ENCODE assay signal across 8 cellular contexts in genomic region chr5:151164687-151165392, GRCh38. TPM values are rescaled to one million over a fixed set of nuclear protein-coding genes. Genes with fewer than 3 reads are reported as not detected.
A peak's percentile ranks its signal among the peaks of the same experiment; 100 is the strongest.
DNase-seq lines count a peak whose midpoint lies in the region; TF ChIP-seq lines count a peak whose summit lies in the region.

No MANE protein-coding gene starts in this region.

- no peak overlapping the region for H3K9ac ChIP-seq in GM23248

- no peak overlapping the region for H3K4me3 ChIP-seq in GM23248

- H3K4me1 Mint-ChIP-seq in progenitor cell of endocrine pancreas (ENCODE audit: low read depth) = peaks cover 7% of the 10 kb centered on the region

- TF ChIP-seq CTCF in LNCAP (IDR thresholded peaks at IDR 0.05) (peak; percentile 89), progenitor cell of endocrine pancreas (IDR thresholded peaks at IDR 0.05; ENCODE audit: unreplicated experiment) (peak; percentile 95)

- peak overlapping the region; percentile 31 for H3K27ac Mint-ChIP-seq in progenitor cell of endocrine pancreas

- H4K20me1 ChIP-seq in GM23248 (ENCODE audit: insufficient read depth) = no peaks in the 10 kb centered on the region

- 19 to 25% methylated on average over 8 of the region's 8 CpGs for WGBS in GM23248 (ENCODE audit: low coverage in 1 of 2, low lambda C conversion rate in 2 of 2, missing lambda C conversion rate in 2 of 2), 2 experiments

- H3K36me3 Mint-ChIP-seq in progenitor cell of endocrine pancreas (ENCODE audit: insufficient read depth) = no peaks in the 10 kb centered on the region

- no peaks in the 10 kb centered on the region for H3K27me3 ChIP-seq in GM23248 (replicated peaks; ENCODE audit: insufficient read depth)

- no peaks in the 10 kb centered on the region for H3K4me1 ChIP-seq in GM23248 (ENCODE audit: insufficient read depth)

- H3K79me2 ChIP-seq in GM23248 (ENCODE audit: insufficient read depth) = no peaks in the 10 kb centered on the region

- H3K4me3 Mint-ChIP-seq in progenitor cell of endocrine pancreas (ENCODE audit: low read depth) = no peak overlapping the region

- H3K27ac ChIP-seq in GM23248 = no peak overlapping the region

- no peaks in the 10 kb centered on the region for H3K9me3 ChIP-seq in GM23248 (ENCODE audit: low read depth)

- H3K9me3 Mint-ChIP-seq in progenitor cell of endocrine pancreas (ENCODE audit: low read depth) = no peaks in the 10 kb centered on the region

- in situ Hi-C loops in GM23248 (cut with MboI) = no loop called here

- H3F3A ChIP-seq in GM23248 (ENCODE audit: insufficient read depth) = no peaks in the 10 kb centered on the region

- no peak overlapping the region for H2AFZ ChIP-seq in GM23248

- H3K4me2 ChIP-seq in GM23248 (ENCODE audit: unreplicated experiment) = no peak overlapping the region

- no peaks in the 10 kb centered on the region for H3K27me3 Mint-ChIP-seq in progenitor cell of endocrine pancreas

- DNase-seq in GDM1 (lab: John Stamatoyannopoulos, UW) = peak; percentile 58
- peak; percentile 78 for DNase-seq in GM23248
- DNase-seq in SK-N-DZ (ENCODE audit: low spot score) = peak; percentile 76
- peak; percentile 80 for DNase-seq in activated naive CD4-positive, alpha-beta T cell treated with anti-CD3 and anti-CD28 coated beads, Interleukin-2, amount 50 U/mL, for 16 hours
- peak; percentile 39 to 92 (median 81) for DNase-seq in head of caudate nucleus
- peak; percentile 67 for DNase-seq in progenitor cell of endocrine pancreas (ENCODE audit: low spot score, unreplicated experiment)
- DNase-seq in DMS153 treated with DMSO at 0.1 percent for 48 hours (lab: John Stamatoyannopoulos, UW; ENCODE audit: unreplicated experiment) = no peak

- intact Hi-C loops in head of caudate nucleus (cut with DNase I) = loop anchor here (5.0 kb wide), 1 partner anchor 38 kb away; no protein-coding TSS in a partner anchor

- no peaks in the 10 kb centered on the region for H3K36me3 ChIP-seq in GM23248 (ENCODE audit: low read depth)

- H3K9me2 ChIP-seq in GM23248 (ENCODE audit: insufficient read depth) = no peaks in the 10 kb centered on the region

RNA-seq across cellular contexts. Expression of gene ANXA6, which starts 7.3 kb away (rescaled TPM):
- 384 and 409 TPM in 2 replicates for total RNA-seq in GM23248 (2014; rRNA removed; shearing (Covaris generic))
- 183 and 190 TPM in 2 replicates for polyA plus RNA-seq in GM23248 (2016; fragmentation: Nextera tagmentation; extraction: Ambion mirVana)
- polyA plus RNA-seq in SK-N-DZ (2014; cell fraction: cytosol; rRNA removed) = 82.5 and 86.8 TPM in 2 replicates
- 62.4 and 66.7 TPM in 2 replicates for polyA plus RNA-seq in SK-N-DZ (2014; cell fraction: nucleus; rRNA removed)
- 27.7 and 28.5 TPM in 2 replicates for total RNA-seq in progenitor cell of endocrine pancreas

RNA-seq across cellular contexts. Expression of gene CCDC69, which starts 59.1 kb away (rescaled TPM):
- 0.13 and 0.54 TPM in 2 replicates for total RNA-seq in GM23248 (2014; rRNA removed; shearing (Covaris generic))
- 0.47 and 0.56 TPM in 2 replicates for polyA plus RNA-seq in GM23248 (2016; fragmentation: Nextera tagmentation; extraction: Ambion mirVana)
- 0.06 TPM in 1 of 2 replicates, not detected in the other for polyA plus RNA-seq in SK-N-DZ (2014; cell fraction: cytosol; rRNA removed)
- polyA plus RNA-seq in SK-N-DZ (2014; cell fraction: nucleus; rRNA removed) = not detected in 2 replicates
- 3.6 and 4.6 TPM in 2 replicates for total RNA-seq in progenitor cell of endocrine pancreas

Comparison
In these comparisons a context has a peak if more than half of its experiments do, and no peak if none do; other contexts are left out.
1. RNA of gene ANXA6, which starts 7.3 kb away (total RNA-seq): 384 to 409 TPM in GM23248; 27.7 to 28.5 TPM in progenitor cell of endocrine pancreas; every median in the first group is over 10 times any median in the second.